Comparison of ENCODE assay signal across 9 cellular contexts in genomic region chr17:82053130-82053529, GRCh38. TPM values are rescaled to one million over a fixed set of nuclear protein-coding genes. Genes with fewer than 3 reads are reported as not detected.
DNase-seq lines count a peak whose midpoint lies in the region; ATAC-seq, FAIRE-seq and TF ChIP-seq lines count a peak whose summit lies in the region.
"Had no signal": no experiment of that assay in that cellular context is flagged by ENCODE, and none has a peak within 500 bp of the region (broad histone marks: within the 10 kb centered on the region; RNA-seq: fewer than 3 reads in every experiment).

No MANE protein-coding gene starts in this region.

- no peak overlapping the region for H3K23ac ChIP-seq in H1 (ENCODE audit: insufficient read length)

- TF ChIP-seq POLR2A in H1 (IDR thresholded peaks at IDR 0.05; ENCODE audit: control extremely low read depth in 1 of 2, low read depth in 2 of 2, low read length in 2 of 2), result no peak

- no peak overlapping the region for H3K18ac ChIP-seq in H1 (ENCODE audit: extremely low read depth, low read length)

- H3K9ac ChIP-seq in H1 (replicated peaks in 1 of 4; ENCODE audit: extremely low read depth in 1 of 4, low read depth in 3 of 4, low read length in 3 of 4) (no peak overlapping the region), parathyroid adenoma (no peak overlapping the region)

- no peak overlapping the region for H2BK120ac ChIP-seq in H1 (replicated peaks; ENCODE audit: low read depth, low read length)

- H3K4me2 ChIP-seq in H1 (ENCODE audit: insufficient read depth in 1 of 2, low read depth in 2 of 2, low read length in 2 of 2) (peak overlapping the region; percentile 77 to 97), parathyroid adenoma (ENCODE audit: low read length) (peak overlapping the region; percentile 95)

- no peak overlapping the region for H2BK20ac ChIP-seq in H1 (ENCODE audit: low read length)

- peak; percentile 13 for DNase-seq in GM06990 (ENCODE audit: extremely low read depth, insufficient read length)
- DNase-seq in Panc1 (ENCODE audit: low read depth, low spot score), result no peak
- no peak for DNase-seq in H1 (ENCODE audit: low read depth in 1 of 2, low spot score in 2 of 2)
- DNase-seq in SIG-M5 treated with dmso at 0.1 percent for 504 hours (lab: John Stamatoyannopoulos, UW; ENCODE audit: unreplicated experiment), result no peak
- no peak for DNase-seq in retina
- no peak for DNase-seq in GOT3 (lab: John Stamatoyannopoulos, UW)

- CTCF ChIA-PET in Panc1 (lab: Charles Lee), result no interaction called here
- CTCF ChIA-PET in H1 (lab: Charles Lee; ENCODE audit: partially characterized antibody), result interaction anchor here (1.2 to 5.4 kb wide), 2 partner anchors 9 to 23 kb away, joined by 4 to 40 read pairs; partner anchors contain the start of gene RAC3

- no peak for TF ChIP-seq EP300 in H1 (IDR thresholded peaks at IDR 0.05; ENCODE audit: borderline replicate concordance in 1 of 2, low read depth in 2 of 2, low read length in 2 of 2)

- H3K27ac ChIP-seq in Panc1 (ENCODE audit: low read length), result peak overlapping the region; percentile 82
- H3K27ac ChIP-seq in H1 (ENCODE audit: low read depth, low read length), result no peak overlapping the region
- H3K27ac ChIP-seq in parathyroid adenoma, result no peak overlapping the region
- H3K27ac ChIP-seq: adrenal gland had no signal

- intact Hi-C loops in Panc1 (cut with micrococcal nuclease; ENCODE audit: unreplicated experiment), result no loop called here

- in situ Hi-C loops in Panc1 (cut with HindIII; ENCODE audit: low pct_unique_long_range_greater_than_20kb, low sequenced_read_pairs), result loop anchor here (10.0 kb wide), 1 partner anchor 82 kb away; no protein-coding TSS in a partner anchor

- H3K9me3 ChIP-seq in Panc1 (ENCODE audit: control insufficient read depth, insufficient read depth, low read depth, low read length), result no peaks in the 10 kb centered on the region
- H3K9me3 ChIP-seq in H1 (ENCODE audit: insufficient read depth in 2 of 2, low read depth in 1 of 2, low read length in 1 of 2), result no peaks in the 10 kb centered on the region
- H3K9me3 ChIP-seq in parathyroid adenoma (ENCODE audit: control insufficient read depth, low read length), result no peaks in the 10 kb centered on the region
- H3K9me3 ChIP-seq: adrenal gland had no signal

- H3K27me3 ChIP-seq in GM06990 (replicated peaks; ENCODE audit: control insufficient read depth, insufficient read depth, low read length) (no peaks in the 10 kb centered on the region), Panc1 (ENCODE audit: control insufficient read depth, insufficient read depth, low read length) (no peaks in the 10 kb centered on the region), H1 (replicated peaks in 1 of 4; ENCODE audit: control insufficient read depth in 3 of 4, extremely low read depth in 1 of 4, insufficient read depth in 3 of 4, low read length in 3 of 4) (no peaks in the 10 kb centered on the region; a peak in 1 of 7 replicates), parathyroid adenoma (ENCODE audit: control insufficient read depth, insufficient read depth, low read length) (no peaks in the 10 kb centered on the region)
- H3K27me3 ChIP-seq: adrenal gland had no signal

- H4K8ac ChIP-seq in H1 (ENCODE audit: extremely low read depth, insufficient read depth, low read length), result no peak overlapping the region; the same call in 1 of the 2 replicates

- H3K23me2 ChIP-seq in H1 (ENCODE audit: low read depth, low read length), result peaks cover 6% of the 10 kb centered on the region; the same call in 1 of the 2 replicates

- H2AK5ac ChIP-seq in H1 (ENCODE audit: low read depth, low read length), result no peak overlapping the region

- H3K4me1 ChIP-seq in Panc1 (ENCODE audit: control insufficient read depth, insufficient read depth, low read length), result peaks cover 32% of the 10 kb centered on the region
- H3K4me1 ChIP-seq in H1 (replicated peaks in 1 of 4; ENCODE audit: control insufficient read depth in 3 of 4, insufficient read depth in 4 of 4, low read length in 3 of 4), result peaks cover 0 to 11% (median 6%) of the 10 kb centered on the region in 4 experiments; a peak in 5 of 7 replicates
- H3K4me1 ChIP-seq in parathyroid adenoma, result no peaks in the 10 kb centered on the region

- no peak overlapping the region for H4K91ac ChIP-seq in H1 (replicated peaks; ENCODE audit: insufficient read length, low read length)

- no peak overlapping the region for H2BK15ac ChIP-seq in H1 (ENCODE audit: low read length)

- H3K4ac ChIP-seq in H1 (replicated peaks; ENCODE audit: insufficient read length, low read depth, low read length), result no peak overlapping the region

- no peak overlapping the region for H3K14ac ChIP-seq in H1 (ENCODE audit: insufficient read length)

- H3K4me3 ChIP-seq in GM06990 (replicated peaks; ENCODE audit: low read depth, low read length) (peak overlapping the region; percentile 89), Panc1 (ENCODE audit: low read depth in 2 of 2, low read length in 2 of 2) (peak overlapping the region; percentile 85 to 99), H1 (ENCODE audit: extremely low read depth in 1 of 4, insufficient read depth in 2 of 4, low read depth in 3 of 4, low read length in 4 of 4) (peak overlapping the region in 1 of 4 experiments; percentile 94; a peak in 2 of 8 replicates), parathyroid adenoma (ENCODE audit: low read depth, low read length) (peak overlapping the region; percentile 9)

- POLR2A ChIA-PET in Panc1 (lab: Charles Lee), result no interaction called here
- POLR2A ChIA-PET in H1 (lab: Charles Lee; ENCODE audit: partially characterized antibody), result interaction anchor here (1.9 to 13.2 kb wide), 4 partner anchors 12 to 24 kb away, joined by 5 to 161 read pairs (median 23); partner anchors contain the start of genes DCXR, DUS1L and RAC3

- WGBS in H1 (ENCODE audit: extremely low coverage in 1 of 2, insufficient coverage in 1 of 2, insufficient read length in 1 of 2, insufficient replicate concordance in 2 of 2, low coverage in 1 of 2, low lambda C conversion rate in 2 of 2, missing lambda C conversion rate in 1 of 2), 2 experiments, result 94% methylated on average over 19 of the region's 19 CpGs; no CpG with 5 or more reads in 1 of the 2 experiments

- no peak for TF ChIP-seq RAD21 in H1 (IDR thresholded peaks at IDR 0.05 in 1 of 2, conservative IDR thresholded peaks at IDR 0.05 in 1 of 2; ENCODE audit: low read depth in 2 of 2, low read length in 2 of 2)

- H3K36me3 ChIP-seq in GM06990 (ENCODE audit: control insufficient read depth, insufficient read depth, low read length) (peaks cover 26% of the 10 kb centered on the region), Panc1 (ENCODE audit: control insufficient read depth, insufficient read depth, low read length) (peaks cover 9% of the 10 kb centered on the region), H1 (ENCODE audit: control insufficient read depth in 2 of 4, insufficient read depth in 4 of 4, low read length in 3 of 4) (peaks cover 7 to 35% (median 19%) of the 10 kb centered on the region in 4 experiments), parathyroid adenoma (ENCODE audit: control insufficient read depth, insufficient read depth, low read length) (no peaks in the 10 kb centered on the region)

- FAIRE-seq in H1 (lab: Jason Lieb, UNC), result no peak

- H4K5ac ChIP-seq in H1 (ENCODE audit: insufficient read length, low read depth, low read length), result no peak overlapping the region

- BruUV-seq in Panc1 (replicated peaks; lab: Mats Ljungman, UMichigan), result no TSS peak

- ATAC-seq in Panc1 (no peak), HG02623 (IDR thresholded peaks at IDR 0.05; ENCODE audit: unreplicated experiment) (no peak)

- H2BK12ac ChIP-seq in H1 (ENCODE audit: low read depth, low read length), result no peak overlapping the region

- peaks cover 0 to 12% of the 10 kb centered on the region in 2 experiments; a peak in 1 of 4 replicates for H3K79me2 ChIP-seq in H1 (ENCODE audit: control insufficient read depth in 1 of 2, insufficient read depth in 2 of 2, low read length in 2 of 2)
- H3K79me2 ChIP-seq in parathyroid adenoma, result no peaks in the 10 kb centered on the region

- no peak overlapping the region for H3K56ac ChIP-seq in H1 (replicated peaks; ENCODE audit: insufficient read length, low read depth, low read length)

- H4K20me1 ChIP-seq in H1 (replicated peaks in 1 of 2; ENCODE audit: control insufficient read depth in 1 of 2, insufficient read depth in 2 of 2, low read length in 2 of 2), result peaks cover 4 to 17% of the 10 kb centered on the region in 2 experiments

- H2AFZ ChIP-seq in H1 (ENCODE audit: low read length), result no peak overlapping the region
- no peak overlapping the region for H2AFZ ChIP-seq in parathyroid adenoma

- TF ChIP-seq CTCF in GM06990 (IDR thresholded peaks at IDR 0.05; ENCODE audit: insufficient read depth, low read length, poor library complexity, severe bottlenecking) (no peak), Panc1 (IDR thresholded peaks at IDR 0.05) (no peak), H1 (IDR thresholded peaks at IDR 0.05; ENCODE audit: control extremely low read depth in 1 of 3, insufficient read depth in 1 of 3, low read depth in 1 of 3, low read length in 3 of 3) (no peak), parathyroid adenoma (IDR thresholded peaks at IDR 0.05) (no peak)

- H3K79me1 ChIP-seq in H1 (ENCODE audit: low read depth, low read length), result peaks cover 6% of the 10 kb centered on the region; the same call in 1 of the 2 replicates

- H2BK5ac ChIP-seq in H1 (ENCODE audit: low read depth, low read length), result no peak overlapping the region

RNA-seq across cellular contexts. Expression of gene GPS1, which starts 1.4 kb away (rescaled TPM):
- 175 TPM for total RNA-seq in Panc1 (2021; ENCODE audit: unreplicated experiment)
- polyA plus RNA-seq in Panc1 (2012; ENCODE audit: insufficient read length), result 263 TPM
- total RNA-seq in H1 (2021; fragmentation: NEBNext Ultra II Directional; extraction: Animal tissue kit (Norgen Biotek cat#: 25700)), result 153 and 157 TPM in 2 replicates
- polyA plus RNA-seq in H1 (2011; rRNA removed), result 277 and 354 TPM in 2 replicates
- 226 TPM for polyA plus RNA-seq in H1 (2011; cell fraction: cytosol; rRNA removed)
- polyA plus RNA-seq in H1 (2011; cell fraction: nucleus; rRNA removed), result 351 TPM
- polyA plus RNA-seq in H1 (2012, experiment 1 of 2), result 127 to 186 TPM (median 168 TPM) in 4 replicates
- polyA plus RNA-seq in H1 (2012, experiment 2 of 2), result 200 TPM
- polyA plus RNA-seq in H1 (2013, experiment 1 of 2), result 99.3 TPM
- polyA plus RNA-seq in H1 (2013, experiment 2 of 2), result 100 TPM
- 137 and 141 TPM in 2 replicates for polyA minus RNA-seq in H1 (2011; rRNA and poly(A)+ RNA removed)
- 110 TPM for polyA minus RNA-seq in H1 (2011; cell fraction: cytosol; rRNA and poly(A)+ RNA removed)
- polyA minus RNA-seq in H1 (2011; cell fraction: nucleus; rRNA and poly(A)+ RNA removed), result 96.5 TPM

RNA-seq across cellular contexts. Expression of gene RFNG, which starts 1.5 kb away (rescaled TPM):
- total RNA-seq in Panc1 (2021; ENCODE audit: unreplicated experiment), result 43.4 TPM
- 54.6 TPM for polyA plus RNA-seq in Panc1 (2012; ENCODE audit: insufficient read length)
- 26.7 and 30.9 TPM in 2 replicates for total RNA-seq in H1 (2021; fragmentation: NEBNext Ultra II Directional; extraction: Animal tissue kit (Norgen Biotek cat#: 25700))
- 28.4 and 50.3 TPM in 2 replicates for polyA plus RNA-seq in H1 (2011; rRNA removed)
- 25.7 TPM for polyA plus RNA-seq in H1 (2011; cell fraction: cytosol; rRNA removed)
- 139 TPM for polyA plus RNA-seq in H1 (2011; cell fraction: nucleus; rRNA removed)
- polyA plus RNA-seq in H1 (2012, experiment 1 of 2), result 26.1 to 34.2 TPM (median 32.0 TPM) in 4 replicates
- polyA plus RNA-seq in H1 (2012, experiment 2 of 2), result 32.2 TPM
- polyA plus RNA-seq in H1 (2013, experiment 1 of 2), result 26.3 TPM
- polyA plus RNA-seq in H1 (2013, experiment 2 of 2), result 26.6 TPM
- polyA minus RNA-seq in H1 (2011; rRNA and poly(A)+ RNA removed), result 8.3 and 9.7 TPM in 2 replicates
- 15.2 TPM for polyA minus RNA-seq in H1 (2011; cell fraction: cytosol; rRNA and poly(A)+ RNA removed)
- 23.8 TPM for polyA minus RNA-seq in H1 (2011; cell fraction: nucleus; rRNA and poly(A)+ RNA removed)

RNA-seq across cellular contexts. Expression of gene DUS1L, which starts 12.5 kb away (rescaled TPM):
- total RNA-seq in Panc1 (2021; ENCODE audit: unreplicated experiment), result 115 TPM
- polyA plus RNA-seq in Panc1 (2012; ENCODE audit: insufficient read length), result 157 TPM
- 68.0 and 69.1 TPM in 2 replicates for total RNA-seq in H1 (2021; fragmentation: NEBNext Ultra II Directional; extraction: Animal tissue kit (Norgen Biotek cat#: 25700))
- polyA plus RNA-seq in H1 (2011; rRNA removed), result 34.5 and 60.4 TPM in 2 replicates
- polyA plus RNA-seq in H1 (2011; cell fraction: cytosol; rRNA removed), result 66.5 TPM
- polyA plus RNA-seq in H1 (2011; cell fraction: nucleus; rRNA removed), result 317 TPM
- 43.1 to 60.5 TPM (median 57.0 TPM) in 4 replicates for polyA plus RNA-seq in H1 (2012, experiment 1 of 2)
- polyA plus RNA-seq in H1 (2012, experiment 2 of 2), result 60.6 TPM
- polyA plus RNA-seq in H1 (2013, experiment 1 of 2), result 38.5 TPM
- polyA plus RNA-seq in H1 (2013, experiment 2 of 2), result 36.1 TPM
- polyA minus RNA-seq in H1 (2011; rRNA and poly(A)+ RNA removed), result 19.1 and 24.6 TPM in 2 replicates
- 27.5 TPM for polyA minus RNA-seq in H1 (2011; cell fraction: cytosol; rRNA and poly(A)+ RNA removed)
- polyA minus RNA-seq in H1 (2011; cell fraction: nucleus; rRNA and poly(A)+ RNA removed), result 58.5 TPM

RNA-seq across cellular contexts. Expression of gene DCXR, which starts 15.6 kb away (rescaled TPM):
- 128 TPM for total RNA-seq in Panc1 (2021; ENCODE audit: unreplicated experiment)
- 148 TPM for polyA plus RNA-seq in Panc1 (2012; ENCODE audit: insufficient read length)
- total RNA-seq in H1 (2021; fragmentation: NEBNext Ultra II Directional; extraction: Animal tissue kit (Norgen Biotek cat#: 25700)), result 96.3 and 110 TPM in 2 replicates
- polyA plus RNA-seq in H1 (2011; rRNA removed), result 212 and 338 TPM in 2 replicates
- 163 TPM for polyA plus RNA-seq in H1 (2011; cell fraction: cytosol; rRNA removed)
- 167 TPM for polyA plus RNA-seq in H1 (2011; cell fraction: nucleus; rRNA removed)
- 92.1 to 118 TPM (median 110 TPM) in 4 replicates for polyA plus RNA-seq in H1 (2012, experiment 1 of 2)
- 187 TPM for polyA plus RNA-seq in H1 (2012, experiment 2 of 2)
- polyA plus RNA-seq in H1 (2013, experiment 1 of 2), result 57.6 TPM
- polyA plus RNA-seq in H1 (2013, experiment 2 of 2), result 58.1 TPM
- 35.5 and 81.7 TPM in 2 replicates for polyA minus RNA-seq in H1 (2011; rRNA and poly(A)+ RNA removed)
- 40.5 TPM for polyA minus RNA-seq in H1 (2011; cell fraction: cytosol; rRNA and poly(A)+ RNA removed)
- 31.1 TPM for polyA minus RNA-seq in H1 (2011; cell fraction: nucleus; rRNA and poly(A)+ RNA removed)

RNA-seq across cellular contexts. Expression of gene RAC3, which starts 21.7 kb away (rescaled TPM):
- 39.4 TPM for total RNA-seq in Panc1 (2021; ENCODE audit: unreplicated experiment)
- 84.7 TPM for polyA plus RNA-seq in Panc1 (2012; ENCODE audit: insufficient read length)
- total RNA-seq in H1 (2021; fragmentation: NEBNext Ultra II Directional; extraction: Animal tissue kit (Norgen Biotek cat#: 25700)), result 167 and 177 TPM in 2 replicates
- polyA plus RNA-seq in H1 (2011; rRNA removed), result 299 and 520 TPM in 2 replicates
- 290 TPM for polyA plus RNA-seq in H1 (2011; cell fraction: cytosol; rRNA removed)
- polyA plus RNA-seq in H1 (2011; cell fraction: nucleus; rRNA removed), result 408 TPM
- 93.2 to 160 TPM (median 150 TPM) in 4 replicates for polyA plus RNA-seq in H1 (2012, experiment 1 of 2)
- polyA plus RNA-seq in H1 (2012, experiment 2 of 2), result 143 TPM
- 141 TPM for polyA plus RNA-seq in H1 (2013, experiment 1 of 2)
- 139 TPM for polyA plus RNA-seq in H1 (2013, experiment 2 of 2)
- polyA minus RNA-seq in H1 (2011; rRNA and poly(A)+ RNA removed), result 54.1 and 62.9 TPM in 2 replicates
- 82.6 TPM for polyA minus RNA-seq in H1 (2011; cell fraction: cytosol; rRNA and poly(A)+ RNA removed)
- 83.3 TPM for polyA minus RNA-seq in H1 (2011; cell fraction: nucleus; rRNA and poly(A)+ RNA removed)
